ENCODE assay signal across 12 cellular contexts in genomic region chr12:102958830-102959176, GRCh38. TPM values are rescaled to one million over a fixed set of nuclear protein-coding genes. Genes with fewer than 3 reads are reported as not detected.
A peak's percentile ranks its signal among the peaks of the same experiment; 100 is the strongest.
DNase-seq lines count a peak whose midpoint lies in the region; ATAC-seq and TF ChIP-seq lines count a peak whose summit lies in the region.
"Had no signal": no experiment of that assay in that cellular context is flagged by ENCODE, and none has a peak within 500 bp of the region (broad histone marks: within the 10 kb centered on the region; RNA-seq: fewer than 3 reads in every experiment).

No MANE protein-coding gene starts in this region.

- H3K4me3 Mint-ChIP-seq in activated naive CD8-positive, alpha-beta T cell treated with anti-CD3 and anti-CD28 coated beads, Interleukin-2, amount 50 U/mL, for 24 hours: peak overlapping the region; percentile 38
- H3K4me3 Mint-ChIP-seq in type B pancreatic cell: peak overlapping the region; percentile 69

- no peak overlapping the region for H3K27ac ChIP-seq in left ventricle myocardium inferior (replicated peaks)
- no peak overlapping the region for H3K27ac ChIP-seq in mesodermal cell (ENCODE audit: low read depth, low read length, severe bottlenecking)
- H3K27ac ChIP-seq in uterus: no peak overlapping the region

- peaks cover 99% of the 10 kb centered on the region for H3K27me3 ChIP-seq in left ventricle myocardium inferior (ENCODE audit: low read depth)
- H3K27me3 ChIP-seq in uterus: peaks cover 4 to 57% of the 10 kb centered on the region in 2 donors

- WGBS in mesodermal cell (ENCODE audit: insufficient coverage in 2 of 2), 2 experiments: 4% methylated on average over 8 to 12 of the region's 15 CpGs

- no peak for TF ChIP-seq POLR2A in uterus (IDR thresholded peaks at IDR 0.05)

- peaks cover 7% of the 10 kb centered on the region for H3K9me3 ChIP-seq in left ventricle myocardium inferior (replicated peaks)
- H3K9me3 ChIP-seq in mesodermal cell (ENCODE audit: control insufficient read depth, low read length): peaks cover 8% of the 10 kb centered on the region
- H3K9me3 ChIP-seq in uterus: no peaks in the 10 kb centered on the region

- H3K4me1 ChIP-seq in left ventricle myocardium inferior: peaks cover 33% of the 10 kb centered on the region
- H3K4me1 ChIP-seq in mesodermal cell (ENCODE audit: control insufficient read depth, insufficient read depth, low read length, poor library complexity, severe bottlenecking): peaks cover 10% of the 10 kb centered on the region
- peaks cover 0 to 20% of the 10 kb centered on the region in 2 donors for H3K4me1 ChIP-seq in uterus

- ATAC-seq in left cardiac atrium: no peak
- ATAC-seq in activated naive CD8-positive, alpha-beta T cell treated with anti-CD3 and anti-CD28 coated beads, Interleukin-2, amount 50 U/mL, for 24 hours: no peak
- ATAC-seq: K562 had no signal

- intact Hi-C loops in left ventricle myocardium inferior (cut with micrococcal nuclease) (no loop called here), left cardiac atrium (cut with DNase I) (no loop called here), uterus (cut with DNase I; ENCODE audit: low total_unique reads) (no loop called here)

- H3K9me3 Mint-ChIP-seq in activated naive CD8-positive, alpha-beta T cell treated with anti-CD3 and anti-CD28 coated beads, Interleukin-2, amount 50 U/mL, for 24 hours: peaks cover 1% of the 10 kb centered on the region
- peaks cover under 1% of the 10 kb centered on the region for H3K9me3 Mint-ChIP-seq in type B pancreatic cell

- H3K27me3 Mint-ChIP-seq in activated naive CD8-positive, alpha-beta T cell treated with anti-CD3 and anti-CD28 coated beads, Interleukin-2, amount 50 U/mL, for 24 hours: peaks cover 89% of the 10 kb centered on the region
- H3K27me3 Mint-ChIP-seq in type B pancreatic cell: peaks cover 96% of the 10 kb centered on the region

- TF ChIP-seq CTCF in left ventricle myocardium inferior (IDR thresholded peaks at IDR 0.05; ENCODE audit: borderline replicate concordance): no peak
- TF ChIP-seq CTCF in type B pancreatic cell (conservative IDR thresholded peaks at IDR 0.05): no peak
- TF ChIP-seq CTCF in uterus (IDR thresholded peaks at IDR 0.05): no peak

- no peak for DNase-seq in left ventricle myocardium inferior
- DNase-seq in left cardiac atrium: no peak
- no peak for DNase-seq in activated naive CD8-positive, alpha-beta T cell treated with anti-CD3 and anti-CD28 coated beads, Interleukin-2, amount 50 U/mL, for 24 hours
- no peak for DNase-seq in type B pancreatic cell (ENCODE audit: extremely low spot score, unreplicated experiment)
- no peak for DNase-seq in uterus
- DNase-seq in NCI-H446 (lab: John Stamatoyannopoulos, UW): no peak
- no peak for DNase-seq in activated gamma-delta T cell treated with Interleukin-2 at 50 U/mL for 16 hours
- DNase-seq: activated gamma-delta T cell, NCI-H526 treated with DMSO at 0.1 percent for 48 hours, T1000 had no signal

- H3K4me3 ChIP-seq in left ventricle myocardium inferior (peak overlapping the region; percentile 62), mesodermal cell (ENCODE audit: extremely low read depth, insufficient read depth, low read length, poor library complexity, severe bottlenecking) (peak overlapping the region; percentile 31), uterus (no peak overlapping the region)
- H3K4me3 ChIP-seq: K562 had no signal

- no peak overlapping the region for H3K27ac Mint-ChIP-seq in activated naive CD8-positive, alpha-beta T cell treated with anti-CD3 and anti-CD28 coated beads, Interleukin-2, amount 50 U/mL, for 24 hours
- H3K27ac Mint-ChIP-seq in type B pancreatic cell: no peak overlapping the region

- H3K36me3 ChIP-seq in left ventricle myocardium inferior (no peaks in the 10 kb centered on the region), mesodermal cell (ENCODE audit: control insufficient read depth, insufficient read depth, low read length) (no peaks in the 10 kb centered on the region), uterus (no peaks in the 10 kb centered on the region)

- H3K36me3 Mint-ChIP-seq in activated naive CD8-positive, alpha-beta T cell treated with anti-CD3 and anti-CD28 coated beads, Interleukin-2, amount 50 U/mL, for 24 hours (ENCODE audit: low read depth): peaks cover under 1% of the 10 kb centered on the region
- peaks cover 1% of the 10 kb centered on the region for H3K36me3 Mint-ChIP-seq in type B pancreatic cell

- H3K4me1 Mint-ChIP-seq in activated naive CD8-positive, alpha-beta T cell treated with anti-CD3 and anti-CD28 coated beads, Interleukin-2, amount 50 U/mL, for 24 hours: peaks cover 32% of the 10 kb centered on the region
- peaks cover 18% of the 10 kb centered on the region for H3K4me1 Mint-ChIP-seq in type B pancreatic cell (ENCODE audit: unreplicated experiment)

RNA-seq across cellular contexts. Expression of gene ASCL1, which starts 1.3 kb away (rescaled TPM):
- not detected for total RNA-seq in left ventricle myocardium inferior
- total RNA-seq in left cardiac atrium: not detected
- polyA plus RNA-seq in mesodermal cell (2013, experiment 1 of 2): 0.77 TPM
- 0.66 TPM for polyA plus RNA-seq in mesodermal cell (2013, experiment 2 of 2)
- total RNA-seq in type B pancreatic cell (ENCODE audit: low replicate concordance): 7.5 and 10.4 TPM in 2 replicates
- total RNA-seq in uterus: under 1 TPM in 1 of 4 donors, not detected in 3; 0.48 TPM

RNA-seq across cellular contexts. Expression of gene PAH, which starts 41.8 kb away (rescaled TPM):
- total RNA-seq in left ventricle myocardium inferior (not detected), left cardiac atrium (under 1 TPM in 1 of 2 donors, not detected in 1; 0.32 TPM), type B pancreatic cell (ENCODE audit: low replicate concordance) (5.8 and 13.3 TPM in 2 replicates), uterus (under 1 TPM in 1 of 4 donors, not detected in 3; 0.18 TPM)
- not detected for polyA plus RNA-seq in mesodermal cell (2013, experiment 1 of 2)
- polyA plus RNA-seq in mesodermal cell (2013, experiment 2 of 2): not detected

Comparison
In these comparisons a context has a peak if more than half of its experiments do, and no peak if none do; other contexts are left out.
1. H3K4me3 ChIP-seq: peak in left ventricle myocardium inferior (single experiment) and mesodermal cell (single experiment); none in uterus (0 of 2).